In the genomic region with DNA sequence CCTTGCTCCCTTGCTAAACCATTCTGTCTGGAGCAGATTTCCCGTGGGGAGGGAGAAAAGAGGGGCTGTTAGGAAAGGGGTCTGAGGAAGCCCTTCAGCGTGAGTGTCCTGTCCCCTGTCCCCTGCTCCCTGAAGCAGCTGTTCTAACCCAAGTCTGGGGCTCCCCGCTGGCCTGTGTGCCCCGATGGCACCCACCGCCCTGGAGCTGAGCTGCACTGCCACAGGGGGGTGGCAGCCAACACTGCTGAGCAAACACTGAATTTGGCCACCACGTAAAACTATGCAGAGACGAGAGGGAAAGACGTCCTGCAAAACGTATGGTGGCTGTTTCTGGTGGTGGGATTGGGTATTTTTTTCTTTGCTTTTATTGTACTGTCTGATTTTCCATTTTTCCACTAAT, we compare ENCODE assay signal across 30 cellular contexts. TPM values are rescaled to one million over a fixed set of nuclear protein-coding genes. Genes with fewer than 3 reads are reported as not detected.
"Had no signal": no experiment of that assay in that cellular context is flagged by ENCODE, and none has a peak within 500 bp of the region (broad histone marks: within the 10 kb centered on the region; RNA-seq: fewer than 3 reads in every experiment).

No MANE protein-coding gene starts in this region.

- ATAC-seq: activated naive CD4-positive, alpha-beta T cell treated with anti-CD3 and anti-CD28 coated beads, Interleukin-2, amount 50 U/mL, for 72 hours; activated T-cell treated with anti-CD3 and anti-CD28 coated beads, Interleukin-2, amount 50 U/mL, for 4 hours; activated T-helper 17 cell treated with anti-CD3 and anti-CD28 coated beads, Interleukin-2, amount 50 U/mL, for 72 hours; foreskin keratinocyte; gastroesophageal sphincter; WTC11 had no signal

- FAIRE-seq: bronchial epithelial cell had no signal

- H3K27me3 ChIP-seq: ascending aorta had no signal

- H3K4me1 ChIP-seq: ascending aorta, esophagus muscularis mucosa, foreskin keratinocyte, gastroesophageal sphincter had no signal

- H3K27ac ChIP-seq: ascending aorta, coronary artery, dorsolateral prefrontal cortex, esophagus muscularis mucosa, foreskin keratinocyte, gastroesophageal sphincter, VCaP had no signal

- DNase-seq: activated CD4-positive, alpha-beta memory T cell treated with anti-CD3 and anti-CD28 coated beads, Interleukin-2, amount 10 ng/mL, durations not matched to agents 7 days and 5 days; activated CD4-positive, alpha-beta T cell treated with anti-CD3 and anti-CD28 coated beads for 1 hour; activated CD4-positive, alpha-beta T cell treated with anti-CD3 and anti-CD28 coated beads for 4 hours; activated CD4-positive, alpha-beta T cell treated with anti-CD3 and anti-CD28 coated beads, Interleukin-2, amount 10 ng/mL, durations not matched to agents 7 days and 5 days; activated CD4-positive, alpha-beta T cell treated with anti-CD3 and anti-CD28 coated beads, Interleukin-2, amount 50 U/mL, for 4 hours; activated gamma-delta T cell; activated naive CD4-positive, alpha-beta T cell; activated naive CD4-positive, alpha-beta T cell treated with anti-CD3 and anti-CD28 coated beads, Interleukin-2, amount 10 ng/mL, durations not matched to agents 7 days and 5 days; activated naive CD8-positive, alpha-beta T cell treated with anti-CD3 and anti-CD28 coated beads, Interleukin-2, amount 10 ng/mL, durations not matched to agents 7 days and 5 days; activated T-cell treated with anti-CD3 and anti-CD28 coated beads, Interleukin-2, amount 50 U/mL, for 4 hours; effector memory CD4-positive, alpha-beta T cell; erythroblast; foreskin keratinocyte; head of caudate nucleus; T-helper 2 cell had no signal

- H3K4me3 ChIP-seq: ascending aorta, coronary artery, dorsolateral prefrontal cortex, esophagus muscularis mucosa, gastroesophageal sphincter had no signal

- H3K4me3 Mint-ChIP-seq: activated CD4-positive, alpha-beta memory T cell treated with anti-CD3 and anti-CD28 coated beads, Interleukin-2, amount 10 ng/mL, durations not matched to agents 7 days and 5 days; activated CD4-positive, alpha-beta T cell treated with anti-CD3 and anti-CD28 coated beads, Interleukin-2, amount 10 ng/mL, durations not matched to agents 7 days and 5 days; activated naive CD4-positive, alpha-beta T cell treated with anti-CD3 and anti-CD28 coated beads, Interleukin-2, amount 10 ng/mL, durations not matched to agents 7 days and 5 days; activated naive CD8-positive, alpha-beta T cell treated with anti-CD3 and anti-CD28 coated beads, Interleukin-2, amount 10 ng/mL, durations not matched to agents 7 days and 5 days; activated T-cell treated with anti-CD3 and anti-CD28 coated beads, Interleukin-2, amount 50 U/mL, for 4 hours; activated T-helper 17 cell treated with anti-CD3 and anti-CD28 coated beads, Interleukin-2, amount 50 U/mL, for 72 hours; brain; central memory CD8-positive, alpha-beta T cell; dendritic cell treated with granulocyte-macrophage colony-stimulating factor and Interleukin-4, amounts not matched to agents 40 ng/mL and 50 ng/mL, for 4 days; WTC11 had no signal

- H3K9me3 Mint-ChIP-seq: activated CD4-positive, alpha-beta memory T cell treated with anti-CD3 and anti-CD28 coated beads, Interleukin-2, amount 10 ng/mL, durations not matched to agents 7 days and 5 days; activated CD4-positive, alpha-beta T cell treated with anti-CD3 and anti-CD28 coated beads, Interleukin-2, amount 10 ng/mL, durations not matched to agents 7 days and 5 days; activated naive CD8-positive, alpha-beta T cell treated with anti-CD3 and anti-CD28 coated beads, Interleukin-2, amount 10 ng/mL, durations not matched to agents 7 days and 5 days; activated T-cell treated with anti-CD3 and anti-CD28 coated beads, Interleukin-2, amount 50 U/mL, for 4 hours; activated T-helper 17 cell treated with anti-CD3 and anti-CD28 coated beads, Interleukin-2, amount 50 U/mL, for 72 hours; central memory CD8-positive, alpha-beta T cell; dendritic cell treated with granulocyte-macrophage colony-stimulating factor and Interleukin-4, amounts not matched to agents 40 ng/mL and 50 ng/mL, for 4 days; WTC11 had no signal

- H3K9me3 ChIP-seq: ascending aorta had no signal

- H3K27ac Mint-ChIP-seq: activated CD4-positive, alpha-beta memory T cell treated with anti-CD3 and anti-CD28 coated beads, Interleukin-2, amount 10 ng/mL, durations not matched to agents 7 days and 5 days; activated CD4-positive, alpha-beta T cell treated with anti-CD3 and anti-CD28 coated beads, Interleukin-2, amount 10 ng/mL, durations not matched to agents 7 days and 5 days; activated naive CD4-positive, alpha-beta T cell treated with anti-CD3 and anti-CD28 coated beads, Interleukin-2, amount 10 ng/mL, durations not matched to agents 7 days and 5 days; activated naive CD4-positive, alpha-beta T cell treated with anti-CD3 and anti-CD28 coated beads, Interleukin-2, amount 50 U/mL, for 72 hours; activated naive CD8-positive, alpha-beta T cell treated with anti-CD3 and anti-CD28 coated beads, Interleukin-2, amount 10 ng/mL, durations not matched to agents 7 days and 5 days; activated T-helper 17 cell treated with anti-CD3 and anti-CD28 coated beads, Interleukin-2, amount 50 U/mL, for 72 hours; brain; dendritic cell treated with granulocyte-macrophage colony-stimulating factor and Interleukin-4, amounts not matched to agents 40 ng/mL and 50 ng/mL, for 4 days; WTC11 had no signal

- H3K4me1 Mint-ChIP-seq: activated CD4-positive, alpha-beta memory T cell treated with anti-CD3 and anti-CD28 coated beads, Interleukin-2, amount 10 ng/mL, durations not matched to agents 7 days and 5 days; activated T-helper 17 cell treated with anti-CD3 and anti-CD28 coated beads, Interleukin-2, amount 50 U/mL, for 72 hours; brain; central memory CD8-positive, alpha-beta T cell; WTC11 had no signal

- H3K36me3 ChIP-seq: ascending aorta, esophagus muscularis mucosa, gastroesophageal sphincter had no signal

- H3K36me3 Mint-ChIP-seq: activated naive CD4-positive, alpha-beta T cell treated with anti-CD3 and anti-CD28 coated beads, Interleukin-2, amount 10 ng/mL, durations not matched to agents 7 days and 5 days; activated naive CD4-positive, alpha-beta T cell treated with anti-CD3 and anti-CD28 coated beads, Interleukin-2, amount 50 U/mL, for 72 hours; activated naive CD8-positive, alpha-beta T cell treated with anti-CD3 and anti-CD28 coated beads, Interleukin-2, amount 10 ng/mL, durations not matched to agents 7 days and 5 days; brain; WTC11 had no signal

RNA-seq across cellular contexts. Expression of gene KCNG2, which starts 17.9 kb away (rescaled TPM):
- total RNA-seq: activated CD4-positive, alpha-beta memory T cell treated with anti-CD3 and anti-CD28 coated beads, Interleukin-2, amount 10 ng/mL, durations not matched to agents 7 days and 5 days; activated CD4-positive, alpha-beta T cell treated with anti-CD3 and anti-CD28 coated beads, Interleukin-2, amount 10 ng/mL, durations not matched to agents 7 days and 5 days; activated naive CD4-positive, alpha-beta T cell treated with anti-CD3 and anti-CD28 coated beads, Interleukin-2, amount 50 U/mL, for 72 hours; activated naive CD8-positive, alpha-beta T cell treated with anti-CD3 and anti-CD28 coated beads, Interleukin-2, amount 10 ng/mL, durations not matched to agents 7 days and 5 days; activated T-cell treated with anti-CD3 and anti-CD28 coated beads, Interleukin-2, amount 50 U/mL, for 4 hours; activated T-helper 17 cell treated with anti-CD3 and anti-CD28 coated beads, Interleukin-2, amount 50 U/mL, for 72 hours; ascending aorta; bronchial epithelial cell; foreskin keratinocyte; glomerular endothelial cell; T-helper 1 cell treated with Interleukin-12 subunit alpha and Interleukin-12 subunit beta and Interleukin-4 antibody, amounts not matched to agents 30 ng/mL and 1 ng/mL, for 36 hours had no signal
- polyA plus RNA-seq: foreskin keratinocyte had no signal
